9 cellular contexts compared by ENCODE assay signal in genomic region chr10:21526184-21526951, GRCh38. TPM values are rescaled to one million over a fixed set of nuclear protein-coding genes. Genes with fewer than 3 reads are reported as not detected.
A peak's percentile ranks its signal among the peaks of the same experiment; 100 is the strongest.
DNase-seq lines count a peak whose midpoint lies in the region; ATAC-seq and TF ChIP-seq lines count a peak whose summit lies in the region.
"Had no signal": no experiment of that assay in that cellular context is flagged by ENCODE, and none has a peak within 500 bp of the region (broad histone marks: within the 10 kb centered on the region; RNA-seq: fewer than 3 reads in every experiment).

No MANE protein-coding gene starts in this region.

- intact Hi-C loops in heart right ventricle (cut with DNase I): no loop called here

- H3K9ac ChIP-seq in BLaER1 treated with 17β-estradiol and CSF1 and Interleukin-3, amounts not matched to agents 10 nM and 100 nM: no peak overlapping the region
- peak overlapping the region; percentile 98 for H3K9ac ChIP-seq in adipocyte (ENCODE audit: low read length)
- peak overlapping the region; percentile 96 for H3K9ac ChIP-seq in trophoblast cell (ENCODE audit: low read length)

- peaks cover 0 to 78% (median 51%) of the 10 kb centered on the region in 11 experiments; a peak in 19 of 22 replicates for H4K20me1 ChIP-seq in BLaER1 treated with 17β-estradiol and CSF1 and Interleukin-3, amounts not matched to agents 10 nM and 100 nM

- peak overlapping the region; percentile 86 for H2BK120ac ChIP-seq in trophoblast cell (ENCODE audit: insufficient read depth, low read length, poor library complexity)

- H4K8ac ChIP-seq in trophoblast cell (ENCODE audit: low read depth, low read length): peak overlapping the region; percentile 89

- no peaks in the 10 kb centered on the region for H3K36me3 ChIP-seq in BLaER1 treated with 17β-estradiol and CSF1 and Interleukin-3, amounts not matched to agents 10 nM and 100 nM
- H3K36me3 ChIP-seq in adipocyte (ENCODE audit: control insufficient read depth, insufficient read depth, low read length, severe bottlenecking) (no peaks in the 10 kb centered on the region), heart right ventricle (no peaks in the 10 kb centered on the region), trophoblast cell (ENCODE audit: control insufficient read depth in 1 of 2, insufficient read depth in 2 of 2, low read length in 2 of 2) (no peaks in the 10 kb centered on the region)

- H3K4ac ChIP-seq in trophoblast cell (ENCODE audit: low read depth, low read length): peak overlapping the region; percentile 99

- peak overlapping the region; percentile 99 for H4K91ac ChIP-seq in trophoblast cell (ENCODE audit: low read depth, low read length)

- H3K23ac ChIP-seq in trophoblast cell (ENCODE audit: low read length): no peak overlapping the region

- peak overlapping the region in 10 of 11 experiments; percentile 28 to 94 (median 64); a peak in 16 of 22 replicates for H3K4me2 ChIP-seq in BLaER1 treated with 17β-estradiol and CSF1 and Interleukin-3, amounts not matched to agents 10 nM and 100 nM
- peak overlapping the region; percentile 100 for H3K4me2 ChIP-seq in trophoblast cell (ENCODE audit: low read length)

- no peaks in the 10 kb centered on the region for H3K9me3 ChIP-seq in BLaER1 treated with 17β-estradiol and CSF1 and Interleukin-3, amounts not matched to agents 10 nM and 100 nM (replicated peaks in 1 of 11)
- no peaks in the 10 kb centered on the region for H3K9me3 ChIP-seq in adipocyte (ENCODE audit: control insufficient read depth, low read length)
- H3K9me3 ChIP-seq in heart right ventricle: no peaks in the 10 kb centered on the region
- no peaks in the 10 kb centered on the region for H3K9me3 ChIP-seq in trophoblast cell (ENCODE audit: insufficient read depth, low read depth, low read length)

- H3K4me1 ChIP-seq in BLaER1 treated with 17β-estradiol and CSF1 and Interleukin-3, amounts not matched to agents 10 nM and 100 nM: peaks cover 0 to 22% (median 5%) of the 10 kb centered on the region in 10 experiments; a peak in 9 of 20 replicates
- peaks cover 21% of the 10 kb centered on the region for H3K4me1 ChIP-seq in adipocyte (ENCODE audit: control insufficient read depth, insufficient read depth, low read length)
- peaks cover 0 to 44% (median 10%) of the 10 kb centered on the region in 9 donors for H3K4me1 ChIP-seq in heart right ventricle
- no peaks in the 10 kb centered on the region for H3K4me1 ChIP-seq in trophoblast cell (ENCODE audit: control insufficient read depth in 1 of 2, insufficient read depth in 2 of 2, low read length in 2 of 2)

- in situ Hi-C loops in SK-MEL-5 (cut with HindIII; ENCODE audit: low pct_unique_long_range_greater_than_20kb, low sequenced_read_pairs): no loop called here

- peak overlapping the region in 9 of 10 experiments; percentile 1 to 68 (median 51); a peak in 12 of 20 replicates for H3K4me3 ChIP-seq in BLaER1 treated with 17β-estradiol and CSF1 and Interleukin-3, amounts not matched to agents 10 nM and 100 nM
- peak overlapping the region; percentile 91 for H3K4me3 ChIP-seq in adipocyte (ENCODE audit: low read length)
- H3K4me3 ChIP-seq in heart right ventricle: peak overlapping the region; percentile 11 to 82 (median 74)
- peak overlapping the region; percentile 73 for H3K4me3 ChIP-seq in trophoblast cell (ENCODE audit: low read depth, low read length)

- DNase-seq in SK-MEL-5 (ENCODE audit: low read depth, low spot score) (peak; percentile 41), adipocyte (ENCODE audit: low read depth) (peak; percentile 78), heart right ventricle (peak; percentile 87 to 88), trophoblast cell (peak; percentile 29 to 60), DMS114 treated with DMSO at 0.1 percent for 48 hours (lab: John Stamatoyannopoulos, UW; ENCODE audit: unreplicated experiment) (no peak)

- H2BK5ac ChIP-seq in trophoblast cell (ENCODE audit: low read depth, low read length, poor library complexity): peak overlapping the region; percentile 96

- peak overlapping the region; percentile 56 for H2AFZ ChIP-seq in trophoblast cell (ENCODE audit: insufficient read depth, low read length, poor library complexity)

- peaks cover 16% of the 10 kb centered on the region for H3K79me2 ChIP-seq in trophoblast cell (ENCODE audit: control insufficient read depth, insufficient read depth, low read length, poor library complexity)

- H3K18ac ChIP-seq in trophoblast cell (ENCODE audit: low read length): peak overlapping the region; percentile 90

- peak overlapping the region; percentile 89 for H3K14ac ChIP-seq in trophoblast cell (ENCODE audit: low read length)

- H3K79me1 ChIP-seq in trophoblast cell (ENCODE audit: low read length): peaks cover 30% of the 10 kb centered on the region

- H4K12ac ChIP-seq in trophoblast cell (ENCODE audit: low read depth, low read length): peak overlapping the region; percentile 73

- peak overlapping the region; percentile 2 for H2BK12ac ChIP-seq in trophoblast cell (ENCODE audit: low read length)

- peak overlapping the region; percentile 99 for H2AK5ac ChIP-seq in trophoblast cell (ENCODE audit: low read length)

- TF ChIP-seq CTCF in heart right ventricle (IDR thresholded peaks at IDR 0.05): no peak

- ATAC-seq in GM19324 (IDR thresholded peaks at IDR 0.05; ENCODE audit: low FRiP score, unreplicated experiment) (peak; percentile 42), HG03571 (IDR thresholded peaks at IDR 0.05; ENCODE audit: unreplicated experiment) (peak; percentile 22), heart right ventricle (peak; percentile 73 to 87 (median 76))

- WGBS in heart right ventricle, 2 donors: 1% methylated on average over 45 to 59 of the region's 59 CpGs
- WGBS in trophoblast cell (ENCODE audit: extremely low coverage, insufficient coverage, insufficient read length): no CpG with 5 or more reads among the region's 59 CpGs

- H3K27me3 ChIP-seq in BLaER1 treated with 17β-estradiol and CSF1 and Interleukin-3, amounts not matched to agents 10 nM and 100 nM: peaks cover 99 to 100% (median 99%) of the 10 kb centered on the region in 11 experiments
- H3K27me3 ChIP-seq in adipocyte (replicated peaks; ENCODE audit: control insufficient read depth, insufficient read depth, low read length): no peaks in the 10 kb centered on the region
- peaks cover 0 to 3% (median 0%) of the 10 kb centered on the region in 7 donors for H3K27me3 ChIP-seq in heart right ventricle
- H3K27me3 ChIP-seq in trophoblast cell (ENCODE audit: insufficient read depth, low read length): no peaks in the 10 kb centered on the region

- H3K27ac ChIP-seq in BLaER1 treated with 17β-estradiol and CSF1 and Interleukin-3, amounts not matched to agents 10 nM and 100 nM: no peak overlapping the region
- H3K27ac ChIP-seq in heart right ventricle (peak overlapping the region; percentile 95 to 99 (median 98)), trophoblast cell (ENCODE audit: low read depth, low read length) (peak overlapping the region; percentile 100)

RNA-seq across cellular contexts. Expression of gene SKIDA1, which starts 0.9 kb away (rescaled TPM):
- total RNA-seq in SK-MEL-5 (2014; rRNA removed; shearing (Covaris generic)): 0.08 and 0.32 TPM in 2 replicates
- 0.22 and 0.31 TPM in 2 replicates for polyA plus RNA-seq in SK-MEL-5 (2015; cell fraction: cytosol; rRNA removed)
- polyA plus RNA-seq in SK-MEL-5 (2015; cell fraction: nucleus; rRNA removed): 1.9 and 2.3 TPM in 2 replicates
- total RNA-seq in heart right ventricle: 1 to 10 TPM; 1.9 to 6.4 (median 3.3) TPM
- under 1 TPM; 0.23 to 0.44 TPM for polyA plus RNA-seq in heart right ventricle
- polyA plus RNA-seq in trophoblast cell (2013): 27.4 and 28.4 TPM in 2 replicates
- total RNA-seq: T-helper 1 cell treated with Interleukin-12 subunit alpha and Interleukin-12 subunit beta and Interleukin-4 antibody, amounts not matched to agents 30 ng/mL and 1 ng/mL, for 36 hours had no signal

RNA-seq across cellular contexts. Expression of gene MLLT10, which starts 7.7 kb away (rescaled TPM):
- 24.8 and 25.0 TPM in 2 replicates for total RNA-seq in SK-MEL-5 (2014; rRNA removed; shearing (Covaris generic))
- polyA plus RNA-seq in SK-MEL-5 (2015; cell fraction: cytosol; rRNA removed): 19.4 and 20.6 TPM in 2 replicates
- polyA plus RNA-seq in SK-MEL-5 (2015; cell fraction: nucleus; rRNA removed): 43.2 and 47.5 TPM in 2 replicates
- total RNA-seq in heart right ventricle: 10 to 100 TPM; 18.9 to 28.4 (median 24.6) TPM
- polyA plus RNA-seq in heart right ventricle: 10 to 100 TPM in 1 of 2 donors, 1 to 10 TPM in 1; 8.5 to 41.1 TPM
- 53.9 and 56.9 TPM in 2 replicates for polyA plus RNA-seq in trophoblast cell (2013)

Comparison
In these comparisons a context has a peak if more than half of its experiments do, and no peak if none do; other contexts are left out.
1. H3K27ac ChIP-seq: peak in heart right ventricle (10 of 10) and trophoblast cell (single experiment); none in BLaER1 treated with 17β-estradiol and CSF1 and Interleukin-3, amounts not matched to agents 10 nM and 100 nM (0 of 11).
2. H3K9ac ChIP-seq: peak in adipocyte (single experiment) and trophoblast cell (single experiment); none in BLaER1 treated with 17β-estradiol and CSF1 and Interleukin-3, amounts not matched to agents 10 nM and 100 nM (0 of 11).
3. ATAC-seq: peak in every context shown above with its lines; median percentile 76 in heart right ventricle; 42 in GM19324; 22 in HG03571.
4. Peak in every context shown above with its lines, with median percentiles within 50 percentile points of each other: H3K4me3 ChIP-seq.